ENCODE assay signal across 6 cellular contexts in the genomic region with DNA sequence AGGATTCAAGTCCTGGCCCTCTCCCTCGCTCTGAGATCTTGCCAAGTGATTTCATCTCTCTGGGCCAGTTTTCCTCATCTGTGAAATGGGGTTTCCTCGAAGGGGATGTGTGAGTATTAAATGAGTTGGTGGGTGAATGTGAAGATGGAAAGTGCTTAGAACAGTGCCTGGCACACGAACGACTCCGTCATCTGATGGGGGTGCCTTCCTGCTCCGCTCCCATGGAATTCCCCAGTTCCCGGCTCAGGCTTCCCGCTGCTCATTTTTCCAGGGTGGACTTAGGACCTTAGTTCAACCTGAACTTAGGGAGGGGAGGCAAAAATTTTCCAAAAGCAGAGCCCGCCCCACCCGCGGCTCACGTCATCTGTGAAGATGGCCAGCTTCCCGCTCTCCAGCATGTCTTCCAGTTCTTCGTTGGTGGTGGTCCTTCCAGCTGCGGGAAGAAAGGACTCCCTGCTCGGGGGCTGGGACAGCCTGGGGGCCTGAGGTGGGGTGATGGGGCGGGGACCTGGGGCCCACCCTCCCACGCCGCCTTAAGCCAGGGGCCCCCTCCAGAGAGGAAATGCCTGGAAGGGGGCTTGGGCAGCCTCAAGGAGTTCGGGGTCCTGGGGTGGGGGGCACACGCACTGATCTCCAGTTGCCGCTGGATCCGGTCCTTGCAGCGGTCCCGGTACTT. TPM values are rescaled to one million over a fixed set of nuclear protein-coding genes. Genes with fewer than 3 reads are reported as not detected.
DNase-seq lines count a peak whose midpoint lies in the region; ATAC-seq and TF ChIP-seq lines count a peak whose summit lies in the region.

No MANE protein-coding gene starts in this region.

- peaks cover 3% of the 10 kb centered on the region for H3K4me1 ChIP-seq in mucosa of descending colon (ENCODE audit: low read depth)

- peak overlapping the region; percentile 83 for H3K4me3 Mint-ChIP-seq in activated naive CD8-positive, alpha-beta T cell treated with anti-CD3 and anti-CD28 coated beads for 36 hours

- intact Hi-C loops in mucosa of descending colon (cut with DNase I, micrococcal nuclease), result no loop called here

- peak overlapping the region; percentile 80 for H3K27ac Mint-ChIP-seq in activated naive CD8-positive, alpha-beta T cell treated with anti-CD3 and anti-CD28 coated beads for 36 hours

- H3K4me3 ChIP-seq in mucosa of descending colon, result no peak overlapping the region

- no peaks in the 10 kb centered on the region for H3K9me3 Mint-ChIP-seq in activated naive CD8-positive, alpha-beta T cell treated with anti-CD3 and anti-CD28 coated beads for 36 hours

- H3K27me3 Mint-ChIP-seq in activated naive CD8-positive, alpha-beta T cell treated with anti-CD3 and anti-CD28 coated beads for 36 hours, result no peaks in the 10 kb centered on the region

- H3K36me3 Mint-ChIP-seq in activated naive CD8-positive, alpha-beta T cell treated with anti-CD3 and anti-CD28 coated beads for 36 hours, result no peaks in the 10 kb centered on the region

- no peaks in the 10 kb centered on the region for H3K36me3 ChIP-seq in mucosa of descending colon (ENCODE audit: low read depth)

- no peak for DNase-seq in activated naive CD8-positive, alpha-beta T cell treated with anti-CD3 and anti-CD28 coated beads for 36 hours
- DNase-seq in mucosa of descending colon (peak in 2 of 3 donors; percentile 39 to 55), NCI-H1436 treated with DMSO at 0.1 percent for 48 hours (lab: John Stamatoyannopoulos, UW) (no peak), KG1 (lab: John Stamatoyannopoulos, UW) (no peak)

- no peak for TF ChIP-seq CTCF in mucosa of descending colon (IDR thresholded peaks at IDR 0.05)

- H3K4me1 Mint-ChIP-seq in activated naive CD8-positive, alpha-beta T cell treated with anti-CD3 and anti-CD28 coated beads for 36 hours, result peaks cover 9% of the 10 kb centered on the region

- ATAC-seq in GM18867 (IDR thresholded peaks at IDR 0.05; ENCODE audit: unreplicated experiment) (peak; percentile 3), mucosa of descending colon (peak; percentile 59), HG02938 (IDR thresholded peaks at IDR 0.05; ENCODE audit: unreplicated experiment) (no peak)

- H3K9me3 ChIP-seq in mucosa of descending colon, result no peaks in the 10 kb centered on the region

RNA-seq across cellular contexts. Expression of gene HSD3B7, which starts 11.5 kb away (rescaled TPM):
- 1 to 10 TPM; 1.5 TPM for total RNA-seq in activated naive CD8-positive, alpha-beta T cell treated with anti-CD3 and anti-CD28 coated beads for 36 hours
- 10 to 100 TPM; 16.5 to 27.7 (median 23.2) TPM for total RNA-seq in mucosa of descending colon

RNA-seq across cellular contexts. Expression of gene STX1B, which starts 14.0 kb away (rescaled TPM):
- total RNA-seq in activated naive CD8-positive, alpha-beta T cell treated with anti-CD3 and anti-CD28 coated beads for 36 hours, result 1 to 10 TPM; 1.3 to 1.6 TPM
- total RNA-seq in mucosa of descending colon, result 1 to 10 TPM in 1 of 3 donors, under 1 TPM in 2; 0.14 to 2.8 (median 0.84) TPM

RNA-seq across cellular contexts. Expression of gene STX4, which starts 36.9 kb away (rescaled TPM):
- total RNA-seq in activated naive CD8-positive, alpha-beta T cell treated with anti-CD3 and anti-CD28 coated beads for 36 hours, result 10 to 100 TPM; 32.4 to 33.0 TPM
- total RNA-seq in mucosa of descending colon, result 10 to 100 TPM; 74.8 to 87.7 (median 86.9) TPM

RNA-seq across cellular contexts. Expression of gene SETD1A, which starts 38.9 kb away (rescaled TPM):
- total RNA-seq in activated naive CD8-positive, alpha-beta T cell treated with anti-CD3 and anti-CD28 coated beads for 36 hours, result 10 to 100 TPM; 28.5 to 31.7 TPM
- 10 to 100 TPM; 13.4 to 24.7 (median 13.7) TPM for total RNA-seq in mucosa of descending colon

RNA-seq across cellular contexts. Expression of gene ORAI3, which starts 47.6 kb away (rescaled TPM):
- 1 to 10 TPM; 5.4 to 5.7 TPM for total RNA-seq in activated naive CD8-positive, alpha-beta T cell treated with anti-CD3 and anti-CD28 coated beads for 36 hours
- total RNA-seq in mucosa of descending colon, result 10 to 100 TPM; 14.6 to 24.6 (median 15.4) TPM

Comparison
In these comparisons a context has a peak if more than half of its experiments do, and no peak if none do; other contexts are left out.
1. DNase-seq: peak in mucosa of descending colon (2 of 3); none in activated naive CD8-positive, alpha-beta T cell treated with anti-CD3 and anti-CD28 coated beads for 36 hours (single experiment), NCI-H1436 treated with DMSO at 0.1 percent for 48 hours (single experiment) and KG1 (single experiment).
2. RNA of gene HSD3B7, which starts 11.5 kb away (total RNA-seq): 16.5 to 27.7 TPM in mucosa of descending colon; 1.5 TPM in activated naive CD8-positive, alpha-beta T cell treated with anti-CD3 and anti-CD28 coated beads for 36 hours; every median in the first group is over 4 times any median in the second.